ENCODE assay signal across 2 cellular contexts in the genomic region with DNA sequence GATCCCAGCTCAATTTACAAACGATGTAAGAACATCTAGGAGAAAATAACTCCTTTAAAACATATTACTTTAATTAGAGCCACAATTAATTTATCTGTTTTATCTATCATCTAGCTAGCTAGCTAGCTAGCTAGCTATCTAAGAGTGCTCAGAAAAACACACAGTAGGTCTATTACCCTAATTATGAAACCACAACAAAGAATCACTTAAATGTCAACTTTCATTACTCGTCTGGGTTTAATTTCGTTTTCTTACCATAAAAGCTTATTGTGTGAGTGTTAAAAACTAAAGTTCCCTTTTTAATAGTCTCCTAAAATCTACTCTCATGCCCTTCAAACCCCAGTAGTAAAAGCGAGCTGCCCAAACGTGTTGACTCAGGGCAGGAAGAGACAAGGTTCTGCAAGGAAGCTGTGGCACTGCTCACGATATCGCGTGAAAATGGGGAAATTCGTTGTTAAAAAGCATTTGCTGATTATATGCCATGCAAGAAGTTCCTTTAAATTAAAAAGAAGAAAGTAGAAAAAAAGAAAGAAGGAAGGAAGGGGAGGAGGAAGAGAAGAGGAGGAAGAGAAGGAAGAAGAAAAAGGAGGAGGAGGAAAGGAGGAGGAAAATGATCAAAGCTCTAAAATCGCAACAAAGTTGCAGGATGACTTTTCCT.
A peak's percentile ranks its signal among the peaks of the same experiment; 100 is the strongest.
TF ChIP-seq lines count a peak whose summit lies in the region.

No MANE protein-coding gene starts in this region.

TF ChIP-seq in HEK293, 187 proteins besides CTCF, POLR2A, EP300 and RAD21 (continued from another document):
- TF ChIP-seq, protein P1, sequence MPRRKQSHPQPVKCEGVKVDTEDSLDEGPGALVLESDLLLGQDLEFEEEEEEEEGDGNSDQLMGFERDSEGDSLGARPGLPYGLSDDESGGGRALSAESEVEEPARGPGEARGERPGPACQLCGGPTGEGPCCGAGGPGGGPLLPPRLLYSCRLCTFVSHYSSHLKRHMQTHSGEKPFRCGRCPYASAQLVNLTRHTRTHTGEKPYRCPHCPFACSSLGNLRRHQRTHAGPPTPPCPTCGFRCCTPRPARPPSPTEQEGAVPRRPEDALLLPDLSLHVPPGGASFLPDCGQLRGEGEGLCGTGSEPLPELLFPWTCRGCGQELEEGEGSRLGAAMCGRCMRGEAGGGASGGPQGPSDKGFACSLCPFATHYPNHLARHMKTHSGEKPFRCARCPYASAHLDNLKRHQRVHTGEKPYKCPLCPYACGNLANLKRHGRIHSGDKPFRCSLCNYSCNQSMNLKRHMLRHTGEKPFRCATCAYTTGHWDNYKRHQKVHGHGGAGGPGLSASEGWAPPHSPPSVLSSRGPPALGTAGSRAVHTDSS (tag by site-specific recombination; IDR thresholded peaks at IDR 0.05), result peak; percentile 89
- TF ChIP-seq ZNF366 (tag by site-specific recombination; conservative IDR thresholded peaks at IDR 0.05) (peak; percentile 97), KLF7 (tag by site-specific recombination; IDR thresholded peaks at IDR 0.05; ENCODE audit: borderline replicate concordance) (no peak), ZNF600 (tag by site-specific recombination; IDR thresholded peaks at IDR 0.05) (peak; percentile 35; the same call in 1 of the 2 replicates), ZNF2 (tag by site-specific recombination; IDR thresholded peaks at IDR 0.05) (0 out of 2 replicates have a peak, but pooled peaks have one; percentile 26), ZNF777 (tag by site-specific recombination; IDR thresholded peaks at IDR 0.05; ENCODE audit: borderline replicate concordance) (no peak), ZXDB (tag by site-specific recombination; IDR thresholded peaks at IDR 0.05) (no peak), ZNF239 (tag by site-specific recombination; IDR thresholded peaks at IDR 0.05) (no peak), ZNF768 (tag by site-specific recombination; IDR thresholded peaks at IDR 0.05) (no peak), ZNF398 (tag by site-specific recombination; IDR thresholded peaks at IDR 0.05) (no peak), ZNF146 (tag by site-specific recombination; IDR thresholded peaks at IDR 0.05) (no peak), PRDM6 (tag by site-specific recombination; IDR thresholded peaks at IDR 0.05) (peak; percentile 71)
- TF ChIP-seq, protein P2, sequence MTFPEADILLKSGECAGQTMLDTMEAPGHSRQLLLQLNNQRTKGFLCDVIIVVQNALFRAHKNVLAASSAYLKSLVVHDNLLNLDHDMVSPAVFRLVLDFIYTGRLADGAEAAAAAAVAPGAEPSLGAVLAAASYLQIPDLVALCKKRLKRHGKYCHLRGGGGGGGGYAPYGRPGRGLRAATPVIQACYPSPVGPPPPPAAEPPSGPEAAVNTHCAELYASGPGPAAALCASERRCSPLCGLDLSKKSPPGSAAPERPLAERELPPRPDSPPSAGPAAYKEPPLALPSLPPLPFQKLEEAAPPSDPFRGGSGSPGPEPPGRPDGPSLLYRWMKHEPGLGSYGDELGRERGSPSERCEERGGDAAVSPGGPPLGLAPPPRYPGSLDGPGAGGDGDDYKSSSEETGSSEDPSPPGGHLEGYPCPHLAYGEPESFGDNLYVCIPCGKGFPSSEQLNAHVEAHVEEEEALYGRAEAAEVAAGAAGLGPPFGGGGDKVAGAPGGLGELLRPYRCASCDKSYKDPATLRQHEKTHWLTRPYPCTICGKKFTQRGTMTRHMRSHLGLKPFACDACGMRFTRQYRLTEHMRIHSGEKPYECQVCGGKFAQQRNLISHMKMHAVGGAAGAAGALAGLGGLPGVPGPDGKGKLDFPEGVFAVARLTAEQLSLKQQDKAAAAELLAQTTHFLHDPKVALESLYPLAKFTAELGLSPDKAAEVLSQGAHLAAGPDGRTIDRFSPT (tag by site-specific recombination; IDR thresholded peaks at IDR 0.05), result no peak

TF ChIP-seq in SK-N-SH, 30 proteins besides CTCF, POLR2A, EP300 and RAD21 (continued from another document):
- TF ChIP-seq, protein P3, sequence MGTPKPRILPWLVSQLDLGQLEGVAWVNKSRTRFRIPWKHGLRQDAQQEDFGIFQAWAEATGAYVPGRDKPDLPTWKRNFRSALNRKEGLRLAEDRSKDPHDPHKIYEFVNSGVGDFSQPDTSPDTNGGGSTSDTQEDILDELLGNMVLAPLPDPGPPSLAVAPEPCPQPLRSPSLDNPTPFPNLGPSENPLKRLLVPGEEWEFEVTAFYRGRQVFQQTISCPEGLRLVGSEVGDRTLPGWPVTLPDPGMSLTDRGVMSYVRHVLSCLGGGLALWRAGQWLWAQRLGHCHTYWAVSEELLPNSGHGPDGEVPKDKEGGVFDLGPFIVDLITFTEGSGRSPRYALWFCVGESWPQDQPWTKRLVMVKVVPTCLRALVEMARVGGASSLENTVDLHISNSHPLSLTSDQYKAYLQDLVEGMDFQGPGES (IDR thresholded peaks at IDR 0.05; ENCODE audit: low read depth, low read length), result no peak
- TF ChIP-seq TCF12 (IDR thresholded peaks at IDR 0.05), result no peak
- TF ChIP-seq EZH2phosphoT487 (IDR thresholded peaks at IDR 0.05; ENCODE audit: borderline replicate concordance, low read depth), result no peak
- TF ChIP-seq CHD2 (IDR thresholded peaks at IDR 0.05; ENCODE audit: low read length, partially characterized antibody), result no peak
- TF ChIP-seq NFIC (IDR thresholded peaks at IDR 0.05; ENCODE audit: borderline replicate concordance), result no peak
- TF ChIP-seq, protein P4, sequence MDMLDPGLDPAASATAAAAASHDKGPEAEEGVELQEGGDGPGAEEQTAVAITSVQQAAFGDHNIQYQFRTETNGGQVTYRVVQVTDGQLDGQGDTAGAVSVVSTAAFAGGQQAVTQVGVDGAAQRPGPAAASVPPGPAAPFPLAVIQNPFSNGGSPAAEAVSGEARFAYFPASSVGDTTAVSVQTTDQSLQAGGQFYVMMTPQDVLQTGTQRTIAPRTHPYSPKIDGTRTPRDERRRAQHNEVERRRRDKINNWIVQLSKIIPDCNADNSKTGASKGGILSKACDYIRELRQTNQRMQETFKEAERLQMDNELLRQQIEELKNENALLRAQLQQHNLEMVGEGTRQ (IDR thresholded peaks at IDR 0.05; ENCODE audit: borderline replicate concordance, low read depth, low read length), result no peak
- TF ChIP-seq POLR2AphosphoS5 (IDR thresholded peaks at IDR 0.05; ENCODE audit: low read depth, low read length), result no peak
- TF ChIP-seq, protein P5, sequence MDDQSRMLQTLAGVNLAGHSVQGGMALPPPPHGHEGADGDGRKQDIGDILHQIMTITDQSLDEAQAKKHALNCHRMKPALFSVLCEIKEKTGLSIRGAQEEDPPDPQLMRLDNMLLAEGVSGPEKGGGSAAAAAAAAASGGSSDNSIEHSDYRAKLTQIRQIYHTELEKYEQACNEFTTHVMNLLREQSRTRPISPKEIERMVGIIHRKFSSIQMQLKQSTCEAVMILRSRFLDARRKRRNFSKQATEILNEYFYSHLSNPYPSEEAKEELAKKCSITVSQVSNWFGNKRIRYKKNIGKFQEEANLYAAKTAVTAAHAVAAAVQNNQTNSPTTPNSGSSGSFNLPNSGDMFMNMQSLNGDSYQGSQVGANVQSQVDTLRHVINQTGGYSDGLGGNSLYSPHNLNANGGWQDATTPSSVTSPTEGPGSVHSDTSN (IDR thresholded peaks at IDR 0.05), result no peak
- TF ChIP-seq ELF1 (IDR thresholded peaks at IDR 0.05), result no peak
- TF ChIP-seq NRF1 (IDR thresholded peaks at IDR 0.05; ENCODE audit: low read depth, low read length), result no peak
- TF ChIP-seq MAX (IDR thresholded peaks at IDR 0.05; ENCODE audit: low read depth), result no peak
- TF ChIP-seq YY1 (IDR thresholded peaks at IDR 0.05; ENCODE audit: low read depth), result no peak
- TF ChIP-seq RXRA (IDR thresholded peaks at IDR 0.05; ENCODE audit: borderline replicate concordance, low read depth), result no peak
- no peak for TF ChIP-seq SMC3 (IDR thresholded peaks at IDR 0.05; ENCODE audit: low read depth, low read length)
- TF ChIP-seq SIN3A (IDR thresholded peaks at IDR 0.05; ENCODE audit: borderline replicate concordance, low read depth, low read length), result no peak
- no peak for TF ChIP-seq USF1 (IDR thresholded peaks at IDR 0.05; ENCODE audit: borderline replicate concordance, low read depth)
- TF ChIP-seq FOXJ3 (CRISPR knock-in tag; IDR thresholded peaks at IDR 0.05), result no peak
- no peak for TF ChIP-seq MXI1 (IDR thresholded peaks at IDR 0.05; ENCODE audit: low read depth, low read length)
